In genomic region chr4:185361872-185362271, GRCh38 we compare ENCODE assay signal across 16 cellular contexts. TPM values are rescaled to one million over a fixed set of nuclear protein-coding genes. Genes with fewer than 3 reads are reported as not detected.
A peak's percentile ranks its signal among the peaks of the same experiment; 100 is the strongest.
DNase-seq lines count a peak whose midpoint lies in the region; ATAC-seq, FAIRE-seq and TF ChIP-seq lines count a peak whose summit lies in the region.
"Had no signal": no experiment of that assay in that cellular context is flagged by ENCODE, and none has a peak within 500 bp of the region (broad histone marks: within the 10 kb centered on the region; RNA-seq: fewer than 3 reads in every experiment).

No MANE protein-coding gene starts in this region.

- TF ChIP-seq CTCF in MM.1S (IDR thresholded peaks at IDR 0.05; ENCODE audit: low read length) = no peak
- TF ChIP-seq CTCF in H1 (IDR thresholded peaks at IDR 0.05; ENCODE audit: control extremely low read depth in 1 of 3, insufficient read depth in 1 of 3, low read depth in 1 of 3, low read length in 3 of 3) = no peak
- TF ChIP-seq CTCF in thoracic aorta (IDR thresholded peaks at IDR 0.05) = no peak

- H3K56ac ChIP-seq in H1 (replicated peaks; ENCODE audit: insufficient read length, low read depth, low read length) = no peak overlapping the region

- no peak for DNase-seq in GM19239 (ENCODE audit: insufficient read length, low spot score)
- DNase-seq in MM.1S = no peak
- no peak for DNase-seq in H1 (ENCODE audit: low read depth in 1 of 2, low spot score in 2 of 2)
- no peak for DNase-seq in thoracic aorta (ENCODE audit: low spot score)
- DNase-seq in activated CD4-positive, alpha-beta memory T cell treated with anti-CD3 and anti-CD28 coated beads for 36 hours = no peak
- DNase-seq: ACHN; CD4-positive, alpha-beta memory T cell; DMS79 treated with DMSO at 0.1 percent for 48 hours; EL; GM23248 had no signal

- no peak overlapping the region for H3K27ac Mint-ChIP-seq in activated CD4-positive, alpha-beta memory T cell treated with anti-CD3 and anti-CD28 coated beads for 36 hours
- H3K27ac Mint-ChIP-seq: CD4-positive, alpha-beta memory T cell had no signal

- H2BK12ac ChIP-seq in H1 (ENCODE audit: low read depth, low read length) = no peak overlapping the region

- H3K4ac ChIP-seq in H1 (replicated peaks; ENCODE audit: insufficient read length, low read depth, low read length) = no peak overlapping the region

- peak overlapping the region; percentile 91 for H3K27ac ChIP-seq in MM.1S (ENCODE audit: low read length)
- H3K27ac ChIP-seq in H1 (ENCODE audit: low read depth, low read length) = no peak overlapping the region
- H3K27ac ChIP-seq in thoracic aorta = peak overlapping the region; percentile 11 to 73
- H3K27ac ChIP-seq: BLaER1 treated with 17β-estradiol and CSF1 and Interleukin-3, amounts not matched to agents 10 nM and 100 nM; GM23248; HL-60 had no signal

- H3K4me1 Mint-ChIP-seq in activated CD4-positive, alpha-beta memory T cell treated with anti-CD3 and anti-CD28 coated beads for 36 hours (ENCODE audit: low read depth) = peaks cover 11% of the 10 kb centered on the region
- H3K4me1 Mint-ChIP-seq: CD4-positive, alpha-beta memory T cell had no signal

- no peak for TF ChIP-seq EP300 in H1 (IDR thresholded peaks at IDR 0.05; ENCODE audit: borderline replicate concordance in 1 of 2, low read depth in 2 of 2, low read length in 2 of 2)

- H3K9me2 ChIP-seq in MM.1S (replicated peaks; ENCODE audit: insufficient read depth, low read length) = no peaks in the 10 kb centered on the region

- intact Hi-C loops in activated CD4-positive, alpha-beta memory T cell treated with anti-CD3 and anti-CD28 coated beads for 36 hours (cut with micrococcal nuclease) = no loop called here

- H3K9me3 Mint-ChIP-seq in activated CD4-positive, alpha-beta memory T cell treated with anti-CD3 and anti-CD28 coated beads for 36 hours = no peaks in the 10 kb centered on the region
- H3K9me3 Mint-ChIP-seq: CD4-positive, alpha-beta memory T cell had no signal

- H3K4me1 ChIP-seq in MM.1S (ENCODE audit: low read length) = peaks cover 29% of the 10 kb centered on the region
- peaks cover 0 to 3% (median 0%) of the 10 kb centered on the region in 4 experiments; a peak in 2 of 7 replicates for H3K4me1 ChIP-seq in H1 (replicated peaks in 1 of 4; ENCODE audit: control insufficient read depth in 3 of 4, insufficient read depth in 4 of 4, low read length in 3 of 4)
- peaks cover 41 to 70% of the 10 kb centered on the region in 2 donors for H3K4me1 ChIP-seq in thoracic aorta (ENCODE audit: control insufficient read depth in 1 of 2, low read depth in 2 of 2)
- H3K4me1 ChIP-seq: BLaER1 treated with 17β-estradiol and CSF1 and Interleukin-3, amounts not matched to agents 10 nM and 100 nM had no signal

- H3K36me3 Mint-ChIP-seq in activated CD4-positive, alpha-beta memory T cell treated with anti-CD3 and anti-CD28 coated beads for 36 hours = peaks cover 7% of the 10 kb centered on the region

- H2AFZ ChIP-seq in MM.1S (ENCODE audit: low read length) (no peak overlapping the region), H1 (ENCODE audit: low read length) (no peak overlapping the region)
- H2AFZ ChIP-seq: GM23248 had no signal

- FAIRE-seq in GM19239 (lab: Jason Lieb, UNC) = peak; percentile 77
- FAIRE-seq in H1 (lab: Jason Lieb, UNC) = peak; percentile 28
- FAIRE-seq: K562 had no signal

- H3K9me3 ChIP-seq in MM.1S (replicated peaks; ENCODE audit: insufficient read depth, low read length) = no peaks in the 10 kb centered on the region
- no peaks in the 10 kb centered on the region for H3K9me3 ChIP-seq in H1 (ENCODE audit: insufficient read depth in 2 of 2, low read depth in 1 of 2, low read length in 1 of 2)
- H3K9me3 ChIP-seq in thoracic aorta = no peaks in the 10 kb centered on the region
- H3K9me3 ChIP-seq: BLaER1 treated with 17β-estradiol and CSF1 and Interleukin-3, amounts not matched to agents 10 nM and 100 nM; HAP-1 had no signal

- H3K23me2 ChIP-seq in H1 (ENCODE audit: low read depth, low read length) = no peaks in the 10 kb centered on the region

- H2AK5ac ChIP-seq in H1 (ENCODE audit: low read depth, low read length) = no peak overlapping the region

- no peak overlapping the region for H2BK15ac ChIP-seq in H1 (ENCODE audit: low read length)

- no peaks in the 10 kb centered on the region for H3K27me3 Mint-ChIP-seq in activated CD4-positive, alpha-beta memory T cell treated with anti-CD3 and anti-CD28 coated beads for 36 hours
- H3K27me3 Mint-ChIP-seq: CD4-positive, alpha-beta memory T cell had no signal

- TF ChIP-seq POLR2A in H1 (IDR thresholded peaks at IDR 0.05; ENCODE audit: control extremely low read depth in 1 of 2, low read depth in 2 of 2, low read length in 2 of 2) = no peak

- H3K18ac ChIP-seq in H1 (ENCODE audit: extremely low read depth, low read length) = no peak overlapping the region

- H3K79me1 ChIP-seq in H1 (ENCODE audit: low read depth, low read length) = no peaks in the 10 kb centered on the region

- H3K4me2 ChIP-seq in MM.1S (ENCODE audit: low read depth, low read length) (peak overlapping the region; percentile 75; the same call in 1 of the 2 replicates), H1 (ENCODE audit: insufficient read depth in 1 of 2, low read depth in 2 of 2, low read length in 2 of 2) (no peak overlapping the region)
- H3K4me2 ChIP-seq: BLaER1 treated with 17β-estradiol and CSF1 and Interleukin-3, amounts not matched to agents 10 nM and 100 nM had no signal

- H3K27me3 ChIP-seq in MM.1S (replicated peaks; ENCODE audit: insufficient read depth, low read length) (no peaks in the 10 kb centered on the region), H1 (replicated peaks in 1 of 4; ENCODE audit: control insufficient read depth in 3 of 4, extremely low read depth in 1 of 4, insufficient read depth in 3 of 4, low read length in 3 of 4) (no peaks in the 10 kb centered on the region), thoracic aorta (replicated peaks; ENCODE audit: insufficient read depth) (no peaks in the 10 kb centered on the region)
- H3K27me3 ChIP-seq: BLaER1 treated with 17β-estradiol and CSF1 and Interleukin-3, amounts not matched to agents 10 nM and 100 nM had no signal

- peaks cover 23% of the 10 kb centered on the region for H3F3A ChIP-seq in MM.1S (ENCODE audit: insufficient read depth, low read length)

- no peak overlapping the region for H4K5ac ChIP-seq in H1 (ENCODE audit: insufficient read length, low read depth, low read length)

- H3K9ac ChIP-seq in MM.1S (ENCODE audit: low read length) = peak overlapping the region; percentile 59
- H3K9ac ChIP-seq in H1 (replicated peaks in 1 of 4; ENCODE audit: extremely low read depth in 1 of 4, low read depth in 3 of 4, low read length in 3 of 4) = no peak overlapping the region
- H3K9ac ChIP-seq: BLaER1 treated with 17β-estradiol and CSF1 and Interleukin-3, amounts not matched to agents 10 nM and 100 nM; GM23248 had no signal

- 77% methylated on average over 3 of the region's 3 CpGs; no CpG with 5 or more reads in 1 of the 2 experiments for WGBS in H1 (ENCODE audit: extremely low coverage in 1 of 2, insufficient coverage in 1 of 2, insufficient read length in 1 of 2, insufficient replicate concordance in 2 of 2, low coverage in 1 of 2, low lambda C conversion rate in 2 of 2, missing lambda C conversion rate in 1 of 2), 2 experiments

- no peak overlapping the region for H2BK120ac ChIP-seq in H1 (replicated peaks; ENCODE audit: low read depth, low read length)

- no peaks in the 10 kb centered on the region; the same call in 1 of the 2 replicates for H3K36me3 ChIP-seq in MM.1S (replicated peaks; ENCODE audit: insufficient read depth, low read length)
- peaks cover 0 to 11% (median 3%) of the 10 kb centered on the region in 4 experiments; a peak in 2 of 8 replicates for H3K36me3 ChIP-seq in H1 (ENCODE audit: control insufficient read depth in 2 of 4, insufficient read depth in 4 of 4, low read length in 3 of 4)
- no peaks in the 10 kb centered on the region for H3K36me3 ChIP-seq in thoracic aorta
- H3K36me3 ChIP-seq: HAP-1 had no signal

- H4K20me1 ChIP-seq in MM.1S (ENCODE audit: insufficient read depth, low read length) (no peaks in the 10 kb centered on the region), H1 (replicated peaks in 1 of 2; ENCODE audit: control insufficient read depth in 1 of 2, insufficient read depth in 2 of 2, low read length in 2 of 2) (no peaks in the 10 kb centered on the region)
- H4K20me1 ChIP-seq: BLaER1 treated with 17β-estradiol and CSF1 and Interleukin-3, amounts not matched to agents 10 nM and 100 nM had no signal

- H3K79me2 ChIP-seq in MM.1S (ENCODE audit: low read length) (no peaks in the 10 kb centered on the region), H1 (ENCODE audit: control insufficient read depth in 1 of 2, insufficient read depth in 2 of 2, low read length in 2 of 2) (no peaks in the 10 kb centered on the region)

- H4K91ac ChIP-seq in H1 (replicated peaks; ENCODE audit: insufficient read length, low read length) = no peak overlapping the region

- no peak overlapping the region for H3K14ac ChIP-seq in H1 (ENCODE audit: insufficient read length)

- H3K4me3 Mint-ChIP-seq in activated CD4-positive, alpha-beta memory T cell treated with anti-CD3 and anti-CD28 coated beads for 36 hours = no peak overlapping the region
- H3K4me3 Mint-ChIP-seq: CD4-positive, alpha-beta memory T cell had no signal

- no peak overlapping the region for H4K8ac ChIP-seq in H1 (ENCODE audit: extremely low read depth, insufficient read depth, low read length)

- H3K4me3 ChIP-seq in MM.1S (ENCODE audit: low read length) = no peak overlapping the region
- no peak overlapping the region for H3K4me3 ChIP-seq in H1 (ENCODE audit: extremely low read depth in 1 of 4, insufficient read depth in 2 of 4, low read depth in 3 of 4, low read length in 4 of 4)
- H3K4me3 ChIP-seq in thoracic aorta = no peak overlapping the region
- H3K4me3 ChIP-seq: BLaER1 treated with 17β-estradiol and CSF1 and Interleukin-3, amounts not matched to agents 10 nM and 100 nM; GM23248; HAP-1; K562 had no signal

- H3K23ac ChIP-seq in H1 (ENCODE audit: insufficient read length) = no peak overlapping the region

- POLR2A ChIA-PET in H1 (lab: Charles Lee; ENCODE audit: partially characterized antibody) = interaction anchor here (1.0 kb wide), 1 partner anchor 9 kb away, joined by 4 read pairs; no protein-coding TSS in a partner anchor
- POLR2A ChIA-PET in activated CD4-positive, alpha-beta memory T cell treated with anti-CD3 and anti-CD28 coated beads for 36 hours (lab: Charles Lee) = no interaction called here

- CTCF ChIA-PET in H1 (lab: Charles Lee; ENCODE audit: partially characterized antibody) = interaction anchor here (0.6 kb wide), 2 partner anchors 420 to 433 kb away, joined by 3 read pairs; no protein-coding TSS in a partner anchor
- CTCF ChIA-PET in activated CD4-positive, alpha-beta memory T cell treated with anti-CD3 and anti-CD28 coated beads for 36 hours (lab: Charles Lee) = no interaction called here

- no peak overlapping the region for H2BK5ac ChIP-seq in H1 (ENCODE audit: low read depth, low read length)

- no peak for TF ChIP-seq RAD21 in H1 (IDR thresholded peaks at IDR 0.05 in 1 of 2, conservative IDR thresholded peaks at IDR 0.05 in 1 of 2; ENCODE audit: low read depth in 2 of 2, low read length in 2 of 2)

- H2BK20ac ChIP-seq in H1 (ENCODE audit: low read length) = no peak overlapping the region

- ATAC-seq in thoracic aorta (ENCODE audit: insufficient number of reproducible peaks, low FRiP score, low read depth) = no peak
- ATAC-seq in HG03139 (IDR thresholded peaks at IDR 0.05; ENCODE audit: unreplicated experiment) = no peak
- ATAC-seq in HG03520 (IDR thresholded peaks at IDR 0.05; ENCODE audit: unreplicated experiment) = no peak
- ATAC-seq: K562 had no signal

RNA-seq across cellular contexts. Expression of gene LRP2BP, which starts 33.9 kb away (rescaled TPM):
- 0.30 and 0.40 TPM in 2 replicates for total RNA-seq in H1 (2021; fragmentation: NEBNext Ultra II Directional; extraction: Animal tissue kit (Norgen Biotek cat#: 25700))
- polyA plus RNA-seq in H1 (2011; rRNA removed) = 0.06 and 0.12 TPM in 2 replicates
- polyA plus RNA-seq in H1 (2011; cell fraction: cytosol; rRNA removed) = 0.12 TPM
- polyA plus RNA-seq in H1 (2011; cell fraction: nucleus; rRNA removed) = 0.13 TPM
- polyA plus RNA-seq in H1 (2012, experiment 1 of 2) = 0.80 to 1.1 TPM (median 1.0 TPM) in 4 replicates
- 0.10 TPM for polyA plus RNA-seq in H1 (2012, experiment 2 of 2)
- 0.22 TPM for polyA plus RNA-seq in H1 (2013, experiment 1 of 2)
- 0.17 TPM for polyA plus RNA-seq in H1 (2013, experiment 2 of 2)
- 0.12 and 0.41 TPM in 2 replicates for polyA minus RNA-seq in H1 (2011; rRNA and poly(A)+ RNA removed)
- polyA minus RNA-seq in H1 (2011; cell fraction: cytosol; rRNA and poly(A)+ RNA removed) = not detected
- polyA minus RNA-seq in H1 (2011; cell fraction: nucleus; rRNA and poly(A)+ RNA removed) = 1.00 TPM
- total RNA-seq in thoracic aorta = 1 to 10 TPM; 4.4 to 7.6 TPM
- under 1 TPM; 0.36 to 0.48 TPM for total RNA-seq in activated CD4-positive, alpha-beta memory T cell treated with anti-CD3 and anti-CD28 coated beads for 36 hours
- total RNA-seq: GM23248 had no signal

RNA-seq across cellular contexts. Expression of gene ANKRD37, which starts 34.8 kb away (rescaled TPM):
- 2.8 TPM in 2 replicates for total RNA-seq in H1 (2021; fragmentation: NEBNext Ultra II Directional; extraction: Animal tissue kit (Norgen Biotek cat#: 25700))
- polyA plus RNA-seq in H1 (2011; rRNA removed) = 3.4 and 3.8 TPM in 2 replicates
- 3.1 TPM for polyA plus RNA-seq in H1 (2011; cell fraction: cytosol; rRNA removed)
- 4.7 TPM for polyA plus RNA-seq in H1 (2011; cell fraction: nucleus; rRNA removed)
- 3.6 to 6.0 TPM (median 4.0 TPM) in 4 replicates for polyA plus RNA-seq in H1 (2012, experiment 1 of 2)
- polyA plus RNA-seq in H1 (2012, experiment 2 of 2) = 5.0 TPM
- polyA plus RNA-seq in H1 (2013, experiment 1 of 2) = 3.0 TPM
- 2.1 TPM for polyA plus RNA-seq in H1 (2013, experiment 2 of 2)
- polyA minus RNA-seq in H1 (2011; rRNA and poly(A)+ RNA removed) = 1.4 and 2.0 TPM in 2 replicates
- 3.3 TPM for polyA minus RNA-seq in H1 (2011; cell fraction: cytosol; rRNA and poly(A)+ RNA removed)
- 6.8 TPM for polyA minus RNA-seq in H1 (2011; cell fraction: nucleus; rRNA and poly(A)+ RNA removed)
- 10 to 100 TPM; 15.7 to 24.2 TPM for total RNA-seq in thoracic aorta
- 10 to 100 TPM; 13.0 to 14.5 TPM for total RNA-seq in activated CD4-positive, alpha-beta memory T cell treated with anti-CD3 and anti-CD28 coated beads for 36 hours
